In genomic region chr1:18232052-18232451, GRCh38 we compare ENCODE assay signal across 15 cellular contexts.
A peak's percentile ranks its signal among the peaks of the same experiment; 100 is the strongest.
DNase-seq lines count a peak whose midpoint lies in the region; ATAC-seq, FAIRE-seq and TF ChIP-seq lines count a peak whose summit lies in the region.
"Had no signal": no experiment of that assay in that cellular context is flagged by ENCODE, and none has a peak within 500 bp of the region (broad histone marks: within the 10 kb centered on the region; RNA-seq: fewer than 3 reads in every experiment).

No MANE protein-coding gene starts in this region.

- peaks cover 27% of the 10 kb centered on the region for H3K4me1 Mint-ChIP-seq in GM23338
- H3K4me1 Mint-ChIP-seq in mesothelial cell of epicardium, result no peaks in the 10 kb centered on the region
- H3K4me1 Mint-ChIP-seq: activated B cell treated with CpG ODN at 0.5 μM for 24 hours had no signal

- H3K27ac ChIP-seq in GM23338 (ENCODE audit: low read depth), result peak overlapping the region; percentile 93
- H3K27ac ChIP-seq in hepatocyte, result no peak overlapping the region
- H3K27ac ChIP-seq: BLaER1, gastrocnemius medialis, right atrium auricular region had no signal

- no peak for ATAC-seq in GM23338
- ATAC-seq in GM18511 (IDR thresholded peaks at IDR 0.05; ENCODE audit: unreplicated experiment), result no peak
- ATAC-seq: gastrocnemius medialis had no signal

- H3K36me3 Mint-ChIP-seq in GM23338 (ENCODE audit: low read depth) (peaks cover 51% of the 10 kb centered on the region), mesothelial cell of epicardium (no peaks in the 10 kb centered on the region)

- no peak overlapping the region for H3K4me3 ChIP-seq in BE2C (ENCODE audit: low read depth, low read length)
- H3K4me3 ChIP-seq in GM23338, result no peak overlapping the region
- no peak overlapping the region for H3K4me3 ChIP-seq in astrocyte of the cerebellum (ENCODE audit: low read depth, low read length)
- no peak overlapping the region for H3K4me3 ChIP-seq in hepatocyte
- H3K4me3 ChIP-seq: BLaER1, gastrocnemius medialis, right atrium auricular region had no signal

- H3K36me3 ChIP-seq in BE2C (no peaks in the 10 kb centered on the region), GM23338 (ENCODE audit: insufficient read depth) (peaks cover 4% of the 10 kb centered on the region; the same call in 1 of the 2 replicates), hepatocyte (replicated peaks; ENCODE audit: insufficient read depth, low read depth) (no peaks in the 10 kb centered on the region)
- H3K36me3 ChIP-seq: BLaER1, gastrocnemius medialis, right atrium auricular region had no signal

- no peaks in the 10 kb centered on the region for H3K27me3 ChIP-seq in BE2C
- H3K27me3 ChIP-seq in GM23338 (ENCODE audit: insufficient read depth), result no peaks in the 10 kb centered on the region
- peaks cover 31% of the 10 kb centered on the region for H3K27me3 ChIP-seq in hepatocyte
- H3K27me3 ChIP-seq: BLaER1, right atrium auricular region had no signal

- H3K27ac Mint-ChIP-seq in GM23338, result no peak overlapping the region
- no peak overlapping the region for H3K27ac Mint-ChIP-seq in mesothelial cell of epicardium
- H3K27ac Mint-ChIP-seq: activated B cell treated with CpG ODN at 0.5 μM for 24 hours; dendritic cell treated with granulocyte-macrophage colony-stimulating factor and Interleukin-4, amounts not matched to agents 40 ng/mL and 50 ng/mL, for 4 days had no signal

- TF ChIP-seq CTCF in BE2C (IDR thresholded peaks at IDR 0.05; ENCODE audit: low read depth, low read length) (peak; percentile 41), GM23338 (conservative IDR thresholded peaks at IDR 0.05; ENCODE audit: low read depth in 2 of 2) (peak in 1 of 2 experiments; percentile 60; a peak in 3 of 4 replicates), astrocyte of the cerebellum (IDR thresholded peaks at IDR 0.05; ENCODE audit: low read depth, low read length, missing control alignments) (peak; percentile 28), mesothelial cell of epicardium (IDR thresholded peaks at IDR 0.05; ENCODE audit: unreplicated experiment) (peak; percentile 80), hepatocyte (IDR thresholded peaks at IDR 0.05; ENCODE audit: poor library complexity) (no peak), D721Med (IDR thresholded peaks at IDR 0.05; ENCODE audit: insufficient read depth, missing control alignments) (no peak)

- H4K20me1 ChIP-seq in GM23338 (replicated peaks; ENCODE audit: insufficient read depth) (no peaks in the 10 kb centered on the region), hepatocyte (ENCODE audit: insufficient read depth, poor library complexity, severe bottlenecking) (no peaks in the 10 kb centered on the region)
- H4K20me1 ChIP-seq: BLaER1 had no signal

- no peaks in the 10 kb centered on the region for H3K9me3 ChIP-seq in BE2C
- no peaks in the 10 kb centered on the region for H3K9me3 ChIP-seq in hepatocyte (ENCODE audit: low read depth)
- H3K9me3 ChIP-seq: right atrium auricular region had no signal

- H3K9me3 Mint-ChIP-seq in GM23338 (peaks cover 27% of the 10 kb centered on the region), mesothelial cell of epicardium (no peaks in the 10 kb centered on the region)

- peaks cover 4% of the 10 kb centered on the region; the same call in 1 of the 2 replicates for H3K4me1 ChIP-seq in BE2C
- peaks cover 13% of the 10 kb centered on the region for H3K4me1 ChIP-seq in GM23338 (ENCODE audit: insufficient read depth)
- H3K4me1 ChIP-seq in hepatocyte (ENCODE audit: insufficient read depth), result no peaks in the 10 kb centered on the region
- H3K4me1 ChIP-seq: BLaER1, gastrocnemius medialis, right atrium auricular region had no signal

- in situ Hi-C loops in astrocyte of the cerebellum (cut with HindIII; ENCODE audit: low sequenced_read_pairs), result no loop called here

- WGBS in hepatocyte (ENCODE audit: low lambda C conversion rate, missing lambda C conversion rate), result 100% methylated on average over 1 of the region's 1 CpG

- H3F3A ChIP-seq in GM23338 (replicated peaks; ENCODE audit: low read depth), result 0 out of 2 replicates have a peak, but pooled peaks cover 3% of the 10 kb centered on the region

- H3K79me2 ChIP-seq in GM23338 (replicated peaks; ENCODE audit: insufficient read depth) (no peaks in the 10 kb centered on the region), hepatocyte (no peaks in the 10 kb centered on the region)

- H2AFZ ChIP-seq in GM23338 (no peak overlapping the region), hepatocyte (no peak overlapping the region)

- FAIRE-seq in D721Med (lab: Jason Lieb, UNC), result no peak

- no peak for DNase-seq in BE2C
- DNase-seq in GM23338 (ENCODE audit: low spot score), result no peak
- DNase-seq in astrocyte of the cerebellum (ENCODE audit: low read depth), result no peak
- DNase-seq in mesothelial cell of epicardium (ENCODE audit: low spot score in 2 of 2, unreplicated experiment in 2 of 2), result no peak
- no peak for DNase-seq in hepatocyte (ENCODE audit: low spot score)
- no peak for DNase-seq in NCI-H1092 (lab: John Stamatoyannopoulos, UW)
- no peak for DNase-seq in D721Med (ENCODE audit: insufficient read length, low spot score)
- DNase-seq: activated B cell treated with CpG ODN at 0.5 μM for 24 hours; gastrocnemius medialis; GDM1; stimulated activated naive CD4-positive, alpha-beta T cell had no signal

- H3K4me2 ChIP-seq in GM23338, result no peak overlapping the region
- H3K4me2 ChIP-seq in hepatocyte, result no peak overlapping the region
- H3K4me2 ChIP-seq: BLaER1 had no signal

- H3K27me3 Mint-ChIP-seq in GM23338 (ENCODE audit: insufficient read depth, low read depth, poor library complexity) (peaks cover 12% of the 10 kb centered on the region), mesothelial cell of epicardium (ENCODE audit: low read depth) (peaks cover 50% of the 10 kb centered on the region)

- H3K4me3 Mint-ChIP-seq in GM23338 (no peak overlapping the region), mesothelial cell of epicardium (no peak overlapping the region)
- H3K4me3 Mint-ChIP-seq: activated B cell treated with CpG ODN at 0.5 μM for 24 hours; dendritic cell treated with granulocyte-macrophage colony-stimulating factor and Interleukin-4, amounts not matched to agents 40 ng/mL and 50 ng/mL, for 4 days had no signal

- H3K9me2 ChIP-seq in GM23338 (ENCODE audit: insufficient read depth) (no peaks in the 10 kb centered on the region; the same call in 1 of the 2 replicates), hepatocyte (replicated peaks; ENCODE audit: insufficient read depth) (no peaks in the 10 kb centered on the region)

TF ChIP-seq in GM23338, 12 proteins besides CTCF, POLR2A, EP300 and RAD21 (continues in another document):
- TF ChIP-seq REST (IDR thresholded peaks at IDR 0.05; ENCODE audit: unreplicated experiment) (no peak), EZH2phosphoT487 (IDR thresholded peaks at IDR 0.05; ENCODE audit: unreplicated experiment) (no peak), POLR2AphosphoS5 (IDR thresholded peaks at IDR 0.05; ENCODE audit: low read depth) (no peak), ZNF114 (CRISPR knock-in tag; IDR thresholded peaks at IDR 0.05) (no peak), JUNB (IDR thresholded peaks at IDR 0.05; ENCODE audit: unreplicated experiment) (no peak), CREB1 (CRISPR knock-in tag; IDR thresholded peaks at IDR 0.05; ENCODE audit: low read depth) (no peak), ETS1 (IDR thresholded peaks at IDR 0.05) (no peak)

Comparison
In these comparisons a context has a peak if more than half of its experiments do, and no peak if none do; other contexts are left out.
1. CTCF ChIP-seq: peak in BE2C (single experiment), astrocyte of the cerebellum (single experiment) and mesothelial cell of epicardium (single experiment); none in hepatocyte (single experiment) and D721Med (single experiment).